8 cellular contexts compared by ENCODE assay signal in genomic region chr16:50313596-50314483, GRCh38. TPM values are rescaled to one million over a fixed set of nuclear protein-coding genes. Genes with fewer than 3 reads are reported as not detected.
DNase-seq lines count a peak whose midpoint lies in the region; ATAC-seq and TF ChIP-seq lines count a peak whose summit lies in the region.

No MANE protein-coding gene starts in this region.

- H4K20me1 ChIP-seq in hepatocyte (ENCODE audit: insufficient read depth, poor library complexity, severe bottlenecking): no peaks in the 10 kb centered on the region

- H3K27ac ChIP-seq in HUES6 (ENCODE audit: low read depth, low read length): 0 out of 2 replicates have a peak overlapping the region, but pooled peaks have one; percentile 40
- H3K27ac ChIP-seq in hepatocyte: peak overlapping the region; percentile 63

- H3K9ac ChIP-seq in HUES6 (ENCODE audit: low read length): peak overlapping the region; percentile 13

- no peak overlapping the region for H3K4me2 ChIP-seq in hepatocyte

- H3K9me2 ChIP-seq in hepatocyte (replicated peaks; ENCODE audit: insufficient read depth): no peaks in the 10 kb centered on the region

- H3K4me3 ChIP-seq in HUES6 (ENCODE audit: low read depth, low read length) (no peak overlapping the region), hepatocyte (no peak overlapping the region)

- H3K79me2 ChIP-seq in hepatocyte: no peaks in the 10 kb centered on the region

- peak; percentile 66 for DNase-seq in activated gamma-delta T cell treated with Interleukin-2 at 50 U/mL for 16 hours
- peak; percentile 37 for DNase-seq in hepatocyte (ENCODE audit: low spot score)
- DNase-seq in stimulated activated CD4-positive, alpha-beta T cell treated with anti-CD3 and anti-CD28 coated beads, Interleukin-4, amount 100 ng/mL, for 4 hours: peak; percentile 30 to 46
- no peak for DNase-seq in SIG-M5 (lab: John Stamatoyannopoulos, UW)
- DNase-seq in amniotic stem cell (lab: John Stamatoyannopoulos, UW): no peak

- TF ChIP-seq CTCF in hepatocyte (IDR thresholded peaks at IDR 0.05; ENCODE audit: poor library complexity): no peak

- ATAC-seq in GM21360 (IDR thresholded peaks at IDR 0.05; ENCODE audit: unreplicated experiment) (no peak), HG02610 (IDR thresholded peaks at IDR 0.05; ENCODE audit: unreplicated experiment) (no peak)

- H2AFZ ChIP-seq in hepatocyte: no peak overlapping the region

- 82% methylated on average over 31 of the region's 31 CpGs for WGBS in hepatocyte (ENCODE audit: low lambda C conversion rate, missing lambda C conversion rate)

- H3K9me3 ChIP-seq in HUES6 (ENCODE audit: control insufficient read depth, insufficient read depth, low read depth, low read length) (no peaks in the 10 kb centered on the region), hepatocyte (ENCODE audit: low read depth) (no peaks in the 10 kb centered on the region)

- H3K4me1 ChIP-seq in HUES6 (ENCODE audit: control insufficient read depth, insufficient read depth, low read length) (no peaks in the 10 kb centered on the region; the same call in 1 of the 2 replicates), hepatocyte (ENCODE audit: insufficient read depth) (no peaks in the 10 kb centered on the region)

- H3K36me3 ChIP-seq in HUES6 (ENCODE audit: control insufficient read depth, insufficient read depth, low read length) (peaks cover 53% of the 10 kb centered on the region), hepatocyte (replicated peaks; ENCODE audit: insufficient read depth, low read depth) (no peaks in the 10 kb centered on the region)

- no peaks in the 10 kb centered on the region for H3K27me3 ChIP-seq in HUES6 (ENCODE audit: control insufficient read depth, insufficient read depth, low read length)
- no peaks in the 10 kb centered on the region for H3K27me3 ChIP-seq in hepatocyte

RNA-seq across cellular contexts. Expression of gene ADCY7, which starts 47.5 kb away (rescaled TPM):
- total RNA-seq in hepatocyte: 3.9 and 6.9 TPM in 2 replicates
- polyA plus RNA-seq in hepatocyte: 3.3 and 4.4 TPM in 2 replicates

RNA-seq across cellular contexts. Expression of gene BRD7, which starts 54.9 kb away (rescaled TPM):
- total RNA-seq in hepatocyte: 51.3 and 53.7 TPM in 2 replicates
- polyA plus RNA-seq in hepatocyte: 51.2 and 58.4 TPM in 2 replicates

Comparison
In these comparisons a context has a peak if more than half of its experiments do, and no peak if none do; other contexts are left out.
1. DNase-seq: peak in activated gamma-delta T cell treated with Interleukin-2 at 50 U/mL for 16 hours (single experiment), hepatocyte (single experiment) and stimulated activated CD4-positive, alpha-beta T cell treated with anti-CD3 and anti-CD28 coated beads, Interleukin-4, amount 100 ng/mL, for 4 hours (2 of 2); none in SIG-M5 (single experiment) and amniotic stem cell (single experiment).